ENCODE assay signal across 1 cellular context in genomic region chr12:2877047-2877958, GRCh38.
TF ChIP-seq lines count a peak whose summit lies in the region.

A gene with protein sequence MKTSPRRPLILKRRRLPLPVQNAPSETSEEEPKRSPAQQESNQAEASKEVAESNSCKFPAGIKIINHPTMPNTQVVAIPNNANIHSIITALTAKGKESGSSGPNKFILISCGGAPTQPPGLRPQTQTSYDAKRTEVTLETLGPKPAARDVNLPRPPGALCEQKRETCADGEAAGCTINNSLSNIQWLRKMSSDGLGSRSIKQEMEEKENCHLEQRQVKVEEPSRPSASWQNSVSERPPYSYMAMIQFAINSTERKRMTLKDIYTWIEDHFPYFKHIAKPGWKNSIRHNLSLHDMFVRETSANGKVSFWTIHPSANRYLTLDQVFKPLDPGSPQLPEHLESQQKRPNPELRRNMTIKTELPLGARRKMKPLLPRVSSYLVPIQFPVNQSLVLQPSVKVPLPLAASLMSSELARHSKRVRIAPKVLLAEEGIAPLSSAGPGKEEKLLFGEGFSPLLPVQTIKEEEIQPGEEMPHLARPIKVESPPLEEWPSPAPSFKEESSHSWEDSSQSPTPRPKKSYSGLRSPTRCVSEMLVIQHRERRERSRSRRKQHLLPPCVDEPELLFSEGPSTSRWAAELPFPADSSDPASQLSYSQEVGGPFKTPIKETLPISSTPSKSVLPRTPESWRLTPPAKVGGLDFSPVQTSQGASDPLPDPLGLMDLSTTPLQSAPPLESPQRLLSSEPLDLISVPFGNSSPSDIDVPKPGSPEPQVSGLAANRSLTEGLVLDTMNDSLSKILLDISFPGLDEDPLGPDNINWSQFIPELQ (minus strand): TSS chr12:2877174. CDS start chr12:2874478, 2,696 bp downstream.
TSS of gene RHNO1 (plus strand) at chr12:2877223. CDS start at chr12:2885367, 8,144 bp downstream.

TF ChIP-seq in HEK293, 187 proteins besides CTCF, POLR2A, EP300 and RAD21 (continued from another document and continues in another):
- TF ChIP-seq ZNF768 (tag by site-specific recombination; IDR thresholded peaks at IDR 0.05) (peak; percentile 22; the same call in 1 of the 2 replicates), ZIC2 (tag by site-specific recombination; IDR thresholded peaks at IDR 0.05) (no peak; the same call in 1 of the 2 replicates), ZNF202 (tag by site-specific recombination; IDR thresholded peaks at IDR 0.05; ENCODE audit: borderline replicate concordance) (no peak), ZNF473 (tag by site-specific recombination; IDR thresholded peaks at IDR 0.05) (no peak), ZNF132 (tag by site-specific recombination; IDR thresholded peaks at IDR 0.05; ENCODE audit: borderline replicate concordance) (no peak), HOXA7 (CRISPR knock-in tag; IDR thresholded peaks at IDR 0.05; ENCODE audit: borderline replicate concordance) (no peak), ZNF510 (tag by site-specific recombination; IDR thresholded peaks at IDR 0.05; ENCODE audit: insufficient replicate concordance) (no peak), ZNF155 (tag by site-specific recombination; IDR thresholded peaks at IDR 0.05) (no peak), ZNF112 (tag by site-specific recombination; IDR thresholded peaks at IDR 0.05) (no peak), ZNF558 (tag by site-specific recombination; IDR thresholded peaks at IDR 0.05) (no peak; the same call in 1 of the 2 replicates), KLF8 (tag by site-specific recombination; IDR thresholded peaks at IDR 0.05) (no peak; the same call in 1 of the 2 replicates), ZNF26 (tag by site-specific recombination; IDR thresholded peaks at IDR 0.05) (no peak), GLI2 (tag by site-specific recombination; IDR thresholded peaks at IDR 0.05; ENCODE audit: borderline replicate concordance, low read depth) (no peak), ZNF140 (tag by site-specific recombination; IDR thresholded peaks at IDR 0.05) (no peak), ZBTB20 (tag by site-specific recombination; IDR thresholded peaks at IDR 0.05) (peak; percentile 94; the same call in 1 of the 2 replicates), REST (tag by site-specific recombination; IDR thresholded peaks at IDR 0.05) (no peak), IKZF3 (tag by site-specific recombination; IDR thresholded peaks at IDR 0.05) (no peak), ZNF777 (tag by site-specific recombination; IDR thresholded peaks at IDR 0.05; ENCODE audit: borderline replicate concordance) (no peak), ZNF24 (tag by site-specific recombination; IDR thresholded peaks at IDR 0.05) (no peak), ZNF16 (tag by site-specific recombination; IDR thresholded peaks at IDR 0.05; ENCODE audit: low read depth) (no peak), ZFP37 (tag by site-specific recombination; IDR thresholded peaks at IDR 0.05) (no peak), ZNF529 (tag by site-specific recombination; IDR thresholded peaks at IDR 0.05; ENCODE audit: insufficient replicate concordance) (no peak), ZSCAN23 (tag by site-specific recombination; IDR thresholded peaks at IDR 0.05) (no peak), GLIS1 (tag by site-specific recombination; IDR thresholded peaks at IDR 0.05) (no peak; the same call in 1 of the 2 replicates), ZNF513 (tag by site-specific recombination; IDR thresholded peaks at IDR 0.05) (no peak), ZNF280D (tag by site-specific recombination; IDR thresholded peaks at IDR 0.05) (0 out of 2 replicates have a peak, but pooled peaks have one; percentile 14), ZFHX2 (tag by site-specific recombination; conservative IDR thresholded peaks at IDR 0.05) (peak; percentile 77), ZNF341 (tag by site-specific recombination; IDR thresholded peaks at IDR 0.05; ENCODE audit: low read depth) (peak; percentile 55), ZNF623 (tag by site-specific recombination; IDR thresholded peaks at IDR 0.05) (0 out of 2 replicates have a peak, but pooled peaks have one; percentile 16), ZNF184 (tag by site-specific recombination; IDR thresholded peaks at IDR 0.05) (no peak; the same call in 1 of the 2 replicates), GLIS2 (tag by site-specific recombination; IDR thresholded peaks at IDR 0.05) (no peak; the same call in 1 of the 2 replicates), ZNF19 (tag by site-specific recombination; IDR thresholded peaks at IDR 0.05; ENCODE audit: low read depth) (no peak)
- TF ChIP-seq, protein P1, sequence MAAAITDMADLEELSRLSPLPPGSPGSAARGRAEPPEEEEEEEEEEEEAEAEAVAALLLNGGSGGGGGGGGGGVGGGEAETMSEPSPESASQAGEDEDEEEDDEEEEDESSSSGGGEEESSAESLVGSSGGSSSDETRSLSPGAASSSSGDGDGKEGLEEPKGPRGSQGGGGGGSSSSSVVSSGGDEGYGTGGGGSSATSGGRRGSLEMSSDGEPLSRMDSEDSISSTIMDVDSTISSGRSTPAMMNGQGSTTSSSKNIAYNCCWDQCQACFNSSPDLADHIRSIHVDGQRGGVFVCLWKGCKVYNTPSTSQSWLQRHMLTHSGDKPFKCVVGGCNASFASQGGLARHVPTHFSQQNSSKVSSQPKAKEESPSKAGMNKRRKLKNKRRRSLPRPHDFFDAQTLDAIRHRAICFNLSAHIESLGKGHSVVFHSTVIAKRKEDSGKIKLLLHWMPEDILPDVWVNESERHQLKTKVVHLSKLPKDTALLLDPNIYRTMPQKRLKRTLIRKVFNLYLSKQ (tag by site-specific recombination; IDR thresholded peaks at IDR 0.05; ENCODE audit: borderline replicate concordance), result no peak
- TF ChIP-seq, protein P2, sequence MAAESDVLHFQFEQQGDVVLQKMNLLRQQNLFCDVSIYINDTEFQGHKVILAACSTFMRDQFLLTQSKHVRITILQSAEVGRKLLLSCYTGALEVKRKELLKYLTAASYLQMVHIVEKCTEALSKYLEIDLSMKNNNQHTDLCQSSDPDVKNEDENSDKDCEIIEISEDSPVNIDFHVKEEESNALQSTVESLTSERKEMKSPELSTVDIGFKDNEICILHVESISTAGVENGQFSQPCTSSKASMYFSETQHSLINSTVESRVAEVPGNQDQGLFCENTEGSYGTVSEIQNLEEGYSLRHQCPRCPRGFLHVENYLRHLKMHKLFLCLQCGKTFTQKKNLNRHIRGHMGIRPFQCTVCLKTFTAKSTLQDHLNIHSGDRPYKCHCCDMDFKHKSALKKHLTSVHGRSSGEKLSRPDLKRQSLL (tag by site-specific recombination; IDR thresholded peaks at IDR 0.05), result no peak
- TF ChIP-seq, protein P3, sequence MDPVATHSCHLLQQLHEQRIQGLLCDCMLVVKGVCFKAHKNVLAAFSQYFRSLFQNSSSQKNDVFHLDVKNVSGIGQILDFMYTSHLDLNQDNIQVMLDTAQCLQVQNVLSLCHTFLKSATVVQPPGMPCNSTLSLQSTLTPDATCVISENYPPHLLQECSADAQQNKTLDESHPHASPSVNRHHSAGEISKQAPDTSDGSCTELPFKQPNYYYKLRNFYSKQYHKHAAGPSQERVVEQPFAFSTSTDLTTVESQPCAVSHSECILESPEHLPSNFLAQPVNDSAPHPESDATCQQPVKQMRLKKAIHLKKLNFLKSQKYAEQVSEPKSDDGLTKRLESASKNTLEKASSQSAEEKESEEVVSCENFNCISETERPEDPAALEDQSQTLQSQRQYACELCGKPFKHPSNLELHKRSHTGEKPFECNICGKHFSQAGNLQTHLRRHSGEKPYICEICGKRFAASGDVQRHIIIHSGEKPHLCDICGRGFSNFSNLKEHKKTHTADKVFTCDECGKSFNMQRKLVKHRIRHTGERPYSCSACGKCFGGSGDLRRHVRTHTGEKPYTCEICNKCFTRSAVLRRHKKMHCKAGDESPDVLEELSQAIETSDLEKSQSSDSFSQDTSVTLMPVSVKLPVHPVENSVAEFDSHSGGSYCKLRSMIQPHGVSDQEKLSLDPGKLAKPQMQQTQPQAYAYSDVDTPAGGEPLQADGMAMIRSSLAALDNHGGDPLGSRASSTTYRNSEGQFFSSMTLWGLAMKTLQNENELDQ (tag by site-specific recombination; IDR thresholded peaks at IDR 0.05; ENCODE audit: low read depth), result no peak
- TF ChIP-seq, protein P4, sequence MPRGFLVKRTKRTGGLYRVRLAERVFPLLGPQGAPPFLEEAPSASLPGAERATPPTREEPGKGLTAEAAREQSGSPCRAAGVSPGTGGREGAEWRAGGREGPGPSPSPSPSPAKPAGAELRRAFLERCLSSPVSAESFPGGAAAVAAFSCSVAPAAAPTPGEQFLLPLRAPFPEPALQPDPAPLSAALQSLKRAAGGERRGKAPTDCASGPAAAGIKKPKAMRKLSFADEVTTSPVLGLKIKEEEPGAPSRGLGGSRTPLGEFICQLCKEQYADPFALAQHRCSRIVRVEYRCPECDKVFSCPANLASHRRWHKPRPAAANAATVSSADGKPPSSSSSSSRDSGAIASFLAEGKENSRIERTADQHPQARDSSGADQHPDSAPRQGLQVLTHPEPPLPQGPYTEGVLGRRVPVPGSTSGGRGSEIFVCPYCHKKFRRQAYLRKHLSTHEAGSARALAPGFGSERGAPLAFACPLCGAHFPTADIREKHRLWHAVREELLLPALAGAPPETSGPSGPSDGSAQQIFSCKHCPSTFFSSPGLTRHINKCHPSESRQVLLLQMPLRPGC (tag by site-specific recombination; IDR thresholded peaks at IDR 0.05), result peak; percentile 70
- TF ChIP-seq, protein P5, sequence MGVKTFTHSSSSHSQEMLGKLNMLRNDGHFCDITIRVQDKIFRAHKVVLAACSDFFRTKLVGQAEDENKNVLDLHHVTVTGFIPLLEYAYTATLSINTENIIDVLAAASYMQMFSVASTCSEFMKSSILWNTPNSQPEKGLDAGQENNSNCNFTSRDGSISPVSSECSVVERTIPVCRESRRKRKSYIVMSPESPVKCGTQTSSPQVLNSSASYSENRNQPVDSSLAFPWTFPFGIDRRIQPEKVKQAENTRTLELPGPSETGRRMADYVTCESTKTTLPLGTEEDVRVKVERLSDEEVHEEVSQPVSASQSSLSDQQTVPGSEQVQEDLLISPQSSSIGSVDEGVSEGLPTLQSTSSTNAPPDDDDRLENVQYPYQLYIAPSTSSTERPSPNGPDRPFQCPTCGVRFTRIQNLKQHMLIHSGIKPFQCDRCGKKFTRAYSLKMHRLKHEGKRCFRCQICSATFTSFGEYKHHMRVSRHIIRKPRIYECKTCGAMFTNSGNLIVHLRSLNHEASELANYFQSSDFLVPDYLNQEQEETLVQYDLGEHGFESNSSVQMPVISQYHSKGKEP (tag by site-specific recombination; IDR thresholded peaks at IDR 0.05), result no peak
